ENCODE assay signal across 8 cellular contexts in the genomic region with DNA sequence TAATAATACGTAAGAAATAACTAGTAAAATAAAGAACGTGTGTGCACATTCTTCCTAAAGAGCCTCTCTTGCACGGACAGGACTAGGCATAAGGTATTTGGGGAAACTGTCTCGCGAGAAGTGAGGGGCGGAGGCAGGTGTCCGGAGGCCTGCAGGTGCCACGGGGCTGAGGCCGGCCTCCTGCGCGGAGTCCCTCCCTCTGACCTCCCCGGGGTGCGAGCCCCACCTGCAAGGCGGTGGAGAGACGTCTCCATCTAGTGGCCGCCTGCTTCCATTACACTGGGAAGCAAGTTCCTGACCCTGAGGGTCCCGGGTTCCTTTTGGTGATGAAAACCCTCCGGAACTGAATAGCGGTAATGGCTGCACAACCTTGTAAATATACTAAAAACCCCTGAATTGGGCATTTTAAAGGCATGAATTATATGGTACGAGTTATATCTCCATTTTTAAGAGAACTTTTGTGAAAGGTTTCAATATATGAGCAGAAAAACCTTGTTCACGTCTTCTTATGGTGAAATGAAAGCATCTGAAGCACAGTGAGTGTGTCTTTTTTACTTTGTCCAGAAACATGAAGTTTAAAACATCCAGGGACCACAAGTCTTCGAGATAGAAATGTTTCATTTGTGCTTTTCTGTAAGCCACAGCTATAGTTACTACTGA. TPM values are rescaled to one million over a fixed set of nuclear protein-coding genes. Genes with fewer than 3 reads are reported as not detected.
DNase-seq lines count a peak whose midpoint lies in the region; ATAC-seq and TF ChIP-seq lines count a peak whose summit lies in the region.

No MANE protein-coding gene starts in this region.

- peaks cover 18% of the 10 kb centered on the region for H3K27me3 Mint-ChIP-seq in CD4-positive, CD25-positive, alpha-beta regulatory T cell
- H3K27me3 Mint-ChIP-seq in activated T-cell treated with anti-CD3 and anti-CD28 coated beads, Interleukin-2, amount 50 U/mL, for 4 hours (ENCODE audit: low read depth): peaks cover 17% of the 10 kb centered on the region

- DNase-seq in CD4-positive, CD25-positive, alpha-beta regulatory T cell: peak; percentile 51 to 64 (median 56)
- peak; percentile 79 to 85 for DNase-seq in HL-60 (ENCODE audit: low read depth in 1 of 2, low spot score in 1 of 2)
- peak; percentile 69 for DNase-seq in OCI-M1 (lab: John Stamatoyannopoulos, UW)
- DNase-seq in activated T-cell treated with anti-CD3 and anti-CD28 coated beads, Interleukin-2, amount 50 U/mL, for 4 hours: peak; percentile 67
- peak; percentile 68 for DNase-seq in fibroblast of pulmonary artery (ENCODE audit: low read depth)
- DNase-seq in nucleus accumbens (lab: John Stamatoyannopoulos, UW): peak in 44 of 56 donors; percentile 7 to 69 (median 40)
- DNase-seq in thoracic aorta (ENCODE audit: low spot score): no peak

- H3K4me3 ChIP-seq in CD4-positive, CD25-positive, alpha-beta regulatory T cell (ENCODE audit: low read depth, low read length): no peak overlapping the region
- no peak overlapping the region for H3K4me3 ChIP-seq in HL-60 (replicated peaks; ENCODE audit: insufficient read depth, low read length)
- no peak overlapping the region for H3K4me3 ChIP-seq in fibroblast of pulmonary artery (replicated peaks; ENCODE audit: low read depth, low read length)
- H3K4me3 ChIP-seq in thoracic aorta: no peak overlapping the region

- H3K27ac Mint-ChIP-seq in CD4-positive, CD25-positive, alpha-beta regulatory T cell: no peak overlapping the region

- no peaks in the 10 kb centered on the region for H3K36me3 Mint-ChIP-seq in CD4-positive, CD25-positive, alpha-beta regulatory T cell
- H3K36me3 Mint-ChIP-seq in activated T-cell treated with anti-CD3 and anti-CD28 coated beads, Interleukin-2, amount 50 U/mL, for 4 hours (ENCODE audit: insufficient read depth): no peaks in the 10 kb centered on the region

- no peak overlapping the region for H3K4me3 Mint-ChIP-seq in CD4-positive, CD25-positive, alpha-beta regulatory T cell
- no peak overlapping the region for H3K4me3 Mint-ChIP-seq in activated T-cell treated with anti-CD3 and anti-CD28 coated beads, Interleukin-2, amount 50 U/mL, for 4 hours

- no peak overlapping the region for H3K27ac ChIP-seq in CD4-positive, CD25-positive, alpha-beta regulatory T cell (ENCODE audit: insufficient read depth, low read length, poor library complexity, severe bottlenecking)
- no peak overlapping the region; the same call in 1 of the 2 replicates for H3K27ac ChIP-seq in HL-60 (replicated peaks)
- no peak overlapping the region for H3K27ac ChIP-seq in thoracic aorta

- H3K4me1 ChIP-seq in CD4-positive, CD25-positive, alpha-beta regulatory T cell (ENCODE audit: control insufficient read depth, insufficient read depth, low read length, poor library complexity, severe bottlenecking): peaks cover 5% of the 10 kb centered on the region
- H3K4me1 ChIP-seq in thoracic aorta (ENCODE audit: control insufficient read depth in 1 of 2, low read depth in 2 of 2): peaks cover under 1 to 8% of the 10 kb centered on the region in 2 donors

- no peaks in the 10 kb centered on the region for H3K9me3 ChIP-seq in CD4-positive, CD25-positive, alpha-beta regulatory T cell (ENCODE audit: control insufficient read depth in 2 of 2, low read length in 2 of 2)
- H3K9me3 ChIP-seq in thoracic aorta: no peaks in the 10 kb centered on the region

- TF ChIP-seq CTCF in HL-60 (IDR thresholded peaks at IDR 0.05; ENCODE audit: insufficient read depth, low read length): peak; percentile 86
- TF ChIP-seq CTCF in fibroblast of pulmonary artery (IDR thresholded peaks at IDR 0.05; ENCODE audit: low read length, missing control alignments): peak; percentile 96
- TF ChIP-seq CTCF in thoracic aorta (IDR thresholded peaks at IDR 0.05): peak; percentile 97

- no peaks in the 10 kb centered on the region for H3K4me1 Mint-ChIP-seq in CD4-positive, CD25-positive, alpha-beta regulatory T cell
- H3K4me1 Mint-ChIP-seq in activated T-cell treated with anti-CD3 and anti-CD28 coated beads, Interleukin-2, amount 50 U/mL, for 4 hours (ENCODE audit: low read depth): no peaks in the 10 kb centered on the region

- no peaks in the 10 kb centered on the region for H3K27me3 ChIP-seq in CD4-positive, CD25-positive, alpha-beta regulatory T cell (ENCODE audit: control insufficient read depth, insufficient read depth, low read length)
- H3K27me3 ChIP-seq in HL-60 (ENCODE audit: insufficient read depth, poor library complexity, severe bottlenecking) (no peaks in the 10 kb centered on the region), thoracic aorta (replicated peaks; ENCODE audit: insufficient read depth) (no peaks in the 10 kb centered on the region)

- ATAC-seq in CD4-positive, CD25-positive, alpha-beta regulatory T cell (ENCODE audit: low read depth in 2 of 2): peak; percentile 69 to 75
- ATAC-seq in GM19438 (IDR thresholded peaks at IDR 0.05; ENCODE audit: low read depth, unreplicated experiment): peak; percentile 87
- ATAC-seq in activated T-cell treated with anti-CD3 and anti-CD28 coated beads, Interleukin-2, amount 50 U/mL, for 4 hours: peak; percentile 88 to 94
- ATAC-seq in thoracic aorta (ENCODE audit: insufficient number of reproducible peaks, low FRiP score, low read depth): no peak

- no peaks in the 10 kb centered on the region for H3K36me3 ChIP-seq in CD4-positive, CD25-positive, alpha-beta regulatory T cell (ENCODE audit: control insufficient read depth, insufficient read depth, low read length)
- H3K36me3 ChIP-seq in thoracic aorta: no peaks in the 10 kb centered on the region

- peaks cover 0 to 2% (median 0%) of the 10 kb centered on the region in 7 donors for H3K9me3 Mint-ChIP-seq in CD4-positive, CD25-positive, alpha-beta regulatory T cell
- no peaks in the 10 kb centered on the region for H3K9me3 Mint-ChIP-seq in activated T-cell treated with anti-CD3 and anti-CD28 coated beads, Interleukin-2, amount 50 U/mL, for 4 hours

RNA-seq across cellular contexts. Expression of a gene that starts 35.5 kb away (rescaled TPM):
- 59.7 TPM for total RNA-seq in CD4-positive, CD25-positive, alpha-beta regulatory T cell
- polyA plus RNA-seq in CD4-positive, CD25-positive, alpha-beta regulatory T cell: 10 to 100 TPM; 12.9 to 16.9 (median 15.7) TPM
- total RNA-seq in activated T-cell treated with anti-CD3 and anti-CD28 coated beads, Interleukin-2, amount 50 U/mL, for 4 hours: 10 to 100 TPM; 38.6 to 46.2 (median 44.6) TPM
- 10 to 100 TPM; 25.0 to 28.0 TPM for total RNA-seq in thoracic aorta
